Comparison of ENCODE assay signal across 35 cellular contexts in the genomic region with DNA sequence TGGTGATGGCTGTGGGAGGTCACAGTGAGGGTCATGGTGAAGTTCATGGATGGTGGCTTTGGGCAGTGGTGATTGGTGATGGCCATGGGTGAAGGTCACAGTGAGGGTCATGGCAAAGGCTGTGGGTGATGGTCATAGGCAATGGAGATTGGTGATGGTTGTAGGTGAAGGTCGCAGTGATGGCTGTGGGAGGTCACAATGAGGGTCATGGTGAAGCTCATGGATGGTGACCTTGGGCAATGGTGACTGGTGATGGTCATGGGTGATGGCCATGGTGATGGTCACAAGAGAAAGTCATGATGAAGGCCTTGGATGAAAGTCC.
"Had no signal": no experiment of that assay in that cellular context is flagged by ENCODE, and none has a peak within 500 bp of the region (broad histone marks: within the 10 kb centered on the region; RNA-seq: fewer than 3 reads in every experiment).

No MANE protein-coding gene starts in this region.

- DNase-seq: activated CD4-positive, alpha-beta memory T cell treated with anti-CD3 and anti-CD28 coated beads for 36 hours; activated CD4-positive, alpha-beta T cell treated with anti-CD3 and anti-CD28 coated beads, Interleukin-2, amount 10 ng/mL, durations not matched to agents 24 days and 14 days; activated CD4-positive, CD25-positive, alpha-beta regulatory T cell treated with anti-CD3 and anti-CD28 coated beads, Interleukin-2, amount 50 U/mL, for 72 hours; activated CD8-positive, alpha-beta memory T cell treated with anti-CD3 and anti-CD28 coated beads, Interleukin-2, amount 50 U/mL, for 4 hours; activated effector memory CD4-positive, alpha-beta T cell treated with anti-CD3 and anti-CD28 coated beads, Interleukin-2, amount 50 U/mL, for 16 hours; activated naive CD4-positive, alpha-beta T cell treated with anti-CD3 and anti-CD28 coated beads for 36 hours; activated naive CD8-positive, alpha-beta T cell treated with anti-CD3 and anti-CD28 coated beads, Interleukin-2, amount 10 ng/mL, durations not matched to agents 7 days and 5 days; activated T-cell treated with anti-CD3 and anti-CD28 coated beads, Interleukin-2, amount 50 U/mL, for 1 hour; central memory CD4-positive, alpha-beta T cell; foreskin fibroblast; hippocampal formation; kidney; left colon; lower lobe of right lung; mucosa of descending colon; ovary; retina; sigmoid colon; small intestine; stimulated activated CD4-positive, alpha-beta T cell treated with anti-CD3 and anti-CD28 coated beads, Interleukin-4, amount 100 ng/mL, for 4 hours; stimulated activated CD8-positive, alpha-beta memory T cell treated with anti-CD3 and anti-CD28 coated beads, Interleukin-4, amount 100 ng/mL, for 48 hours; stomach; SW 1271; T-helper 9 cell; tibial artery; WERI-Rb-1 had no signal

- H3K36me3 Mint-ChIP-seq: activated CD4-positive, alpha-beta memory T cell treated with anti-CD3 and anti-CD28 coated beads for 36 hours; activated naive CD8-positive, alpha-beta T cell treated with anti-CD3 and anti-CD28 coated beads, Interleukin-2, amount 10 ng/mL, durations not matched to agents 7 days and 5 days; brain; stimulated activated memory B cell treated with anti-CD40 and anti-IgM and Interleukin-4, amounts not matched to agents 10 μg/mL and 1 μg/mL and 100 μg/mL, for 72 hours had no signal

- H3K4me1 ChIP-seq: ascending aorta, lower lobe of right lung, sigmoid colon, stomach, tibial artery had no signal

- H3K27ac Mint-ChIP-seq: activated CD4-positive, alpha-beta memory T cell treated with anti-CD3 and anti-CD28 coated beads for 36 hours; activated CD4-positive, alpha-beta T cell treated with anti-CD3 and anti-CD28 coated beads, Interleukin-2, amount 10 ng/mL, durations not matched to agents 24 days and 14 days; activated naive CD4-positive, alpha-beta T cell treated with anti-CD3 and anti-CD28 coated beads for 36 hours; activated naive CD8-positive, alpha-beta T cell treated with anti-CD3 and anti-CD28 coated beads, Interleukin-2, amount 10 ng/mL, durations not matched to agents 7 days and 5 days; activated T-helper 1 cell treated with anti-CD3 and anti-CD28 coated beads, Interleukin-12 subunit alpha, Interleukin-12 subunit beta, Interleukin-2, Interleukin-4 antibody, amounts not matched to agents 30 ng/mL and 10 ng/mL and 1 ng/mL, durations not matched to agents 14 hours and 24 hours and 36 hours; brain; natural killer cell treated with Interleukin-12 subunit alpha and Interleukin-12 subunit beta and Interleukin-15 and Interleukin-18, amount 100 ng/mL, for 72 hours; progenitor cell of endocrine pancreas; stimulated activated memory B cell treated with anti-CD40 and anti-IgM and Interleukin-4, amounts not matched to agents 10 μg/mL and 1 μg/mL and 100 μg/mL, for 72 hours; T-helper 1 cell treated with Interleukin-12 subunit alpha and Interleukin-12 subunit beta and Interleukin-4 antibody, amounts not matched to agents 30 μg/mL and 1 μg/mL, for 36 hours had no signal

- ATAC-seq: left colon; lower lobe of right lung; mucosa of descending colon; natural killer cell treated with Interleukin-12 subunit alpha and Interleukin-12 subunit beta and Interleukin-15 and Interleukin-18, amount 100 ng/mL, for 72 hours; stimulated activated memory B cell treated with anti-CD40 and anti-IgM and Interleukin-4, amounts not matched to agents 10 μg/mL and 1 μg/mL and 100 μg/mL, for 72 hours had no signal

- H3K9me3 ChIP-seq: ascending aorta, mucosa of descending colon, neutrophil, ovary, sigmoid colon, tibial artery had no signal

- H3K27me3 ChIP-seq: ascending aorta, neutrophil, ovary, tibial artery had no signal

- H3K27me3 Mint-ChIP-seq: activated CD4-positive, alpha-beta T cell treated with anti-CD3 and anti-CD28 coated beads, Interleukin-2, amount 10 ng/mL, durations not matched to agents 24 days and 14 days had no signal

- H3K4me3 Mint-ChIP-seq: activated CD4-positive, alpha-beta memory T cell treated with anti-CD3 and anti-CD28 coated beads for 36 hours; activated CD4-positive, alpha-beta T cell treated with anti-CD3 and anti-CD28 coated beads, Interleukin-2, amount 10 ng/mL, durations not matched to agents 24 days and 14 days; activated naive CD4-positive, alpha-beta T cell treated with anti-CD3 and anti-CD28 coated beads for 36 hours; activated naive CD8-positive, alpha-beta T cell treated with anti-CD3 and anti-CD28 coated beads, Interleukin-2, amount 10 ng/mL, durations not matched to agents 7 days and 5 days; activated T-helper 1 cell treated with anti-CD3 and anti-CD28 coated beads, Interleukin-12 subunit alpha, Interleukin-12 subunit beta, Interleukin-2, Interleukin-4 antibody, amounts not matched to agents 30 ng/mL and 10 ng/mL and 1 ng/mL, durations not matched to agents 14 hours and 24 hours and 36 hours; brain; natural killer cell treated with Interleukin-12 subunit alpha and Interleukin-12 subunit beta and Interleukin-15 and Interleukin-18, amount 100 ng/mL, for 72 hours; stimulated activated memory B cell treated with anti-CD40 and anti-IgM and Interleukin-4, amounts not matched to agents 10 μg/mL and 1 μg/mL and 100 μg/mL, for 72 hours; T-helper 1 cell treated with Interleukin-12 subunit alpha and Interleukin-12 subunit beta and Interleukin-4 antibody, amounts not matched to agents 30 μg/mL and 1 μg/mL, for 36 hours had no signal

- H3K27ac ChIP-seq: ascending aorta, lower lobe of right lung, neutrophil, ovary, sigmoid colon, stomach, tibial artery, WERI-Rb-1 had no signal

- FAIRE-seq: endothelial cell of umbilical vein, kidney, small intestine had no signal

- H3K4me1 Mint-ChIP-seq: activated CD4-positive, alpha-beta T cell treated with anti-CD3 and anti-CD28 coated beads, Interleukin-2, amount 10 ng/mL, durations not matched to agents 24 days and 14 days; brain; stimulated activated memory B cell treated with anti-CD40 and anti-IgM and Interleukin-4, amounts not matched to agents 10 μg/mL and 1 μg/mL and 100 μg/mL, for 72 hours had no signal

- H3K36me3 ChIP-seq: ascending aorta, lower lobe of right lung, neutrophil, ovary, sigmoid colon, stomach, tibial artery, WERI-Rb-1 had no signal

- H3K4me3 ChIP-seq: ascending aorta, lower lobe of right lung, mucosa of descending colon, ovary, sigmoid colon, stomach, tibial artery had no signal
